Comparison of ENCODE assay signal across 29 cellular contexts in the genomic region with DNA sequence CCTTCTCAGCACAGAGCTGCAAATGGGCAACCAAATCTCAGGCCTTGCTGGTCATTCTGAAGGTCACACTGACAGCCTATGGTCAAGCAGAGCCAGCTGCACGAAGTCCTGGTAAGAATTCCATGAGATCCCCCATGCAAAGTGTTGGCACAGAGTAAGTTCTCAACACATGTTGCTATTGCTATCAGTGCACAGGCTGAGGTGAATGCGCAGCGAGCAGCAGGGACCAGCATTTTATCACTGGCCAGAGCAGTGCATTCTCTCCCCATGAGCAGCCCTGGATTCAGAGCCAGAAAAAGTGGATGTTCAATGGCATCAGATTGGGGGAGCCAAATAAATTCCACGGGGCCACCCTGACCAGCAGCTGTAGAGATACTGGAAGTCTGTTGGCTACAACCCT.
"Had no signal": no experiment of that assay in that cellular context is flagged by ENCODE, and none has a peak within 500 bp of the region (broad histone marks: within the 10 kb centered on the region; RNA-seq: fewer than 3 reads in every experiment).

No MANE protein-coding gene starts in this region.

- H3K27me3 Mint-ChIP-seq: activated B cell treated with CpG ODN at 0.5 μM for 24 hours, T-helper 17 cell had no signal

- H3K4me1 ChIP-seq: gastroesophageal sphincter had no signal

- H3K27me3 ChIP-seq: brain microvascular endothelial cell, esophagus squamous epithelium, gastroesophageal sphincter had no signal

- H3K9me3 ChIP-seq: esophagus squamous epithelium, gastroesophageal sphincter had no signal

- H3K36me3 ChIP-seq: brain microvascular endothelial cell, esophagus squamous epithelium, gastroesophageal sphincter, WERI-Rb-1 had no signal

- ATAC-seq: activated CD4-positive, CD25-positive, alpha-beta regulatory T cell treated with anti-CD3 and anti-CD28 coated beads, Interleukin-2, amount 50 U/mL, for 24 hours; activated T-cell treated with anti-CD3 and anti-CD28 coated beads, Interleukin-2, amount 50 U/mL, for 4 hours; activated T-helper 17 cell treated with anti-CD3 and anti-CD28 coated beads, Interleukin-2, amount 50 U/mL, for 72 hours; effector memory CD8-positive, alpha-beta T cell; gastroesophageal sphincter; T-helper 17 cell had no signal

- H3K4me3 Mint-ChIP-seq: activated B cell treated with CpG ODN at 0.5 μM for 24 hours; activated naive CD8-positive, alpha-beta T cell; activated T-cell treated with anti-CD3 and anti-CD28 coated beads, Interleukin-2, amount 50 U/mL, for 4 hours; activated T-helper 17 cell treated with anti-CD3 and anti-CD28 coated beads, Interleukin-2, amount 50 U/mL, for 72 hours; effector memory CD8-positive, alpha-beta T cell; T-helper 17 cell; T-helper 2 cell treated with Interferon-gamma antibody and Interleukin-4, amounts not matched to agents 5 μg/mL and 100 μg/mL, for 36 hours had no signal

- DNase-seq: activated B cell treated with CpG ODN at 0.5 μM for 24 hours; activated CD4-positive, alpha-beta T cell treated with anti-CD3 and anti-CD28 coated beads for 48 hours; activated CD4-positive, alpha-beta T cell treated with anti-CD3 and anti-CD28 coated beads, Interleukin-2, amount 50 U/mL, for 1 hour; activated CD4-positive, alpha-beta T cell treated with anti-CD3 and anti-CD28 coated beads, Interleukin-2, amount 50 U/mL, for 48 hours; activated effector memory CD4-positive, alpha-beta T cell treated with Interleukin-2 at 50 U/mL for 16 hours; activated gamma-delta T cell treated with Interleukin-2 at 50 U/mL for 16 hours; activated naive CD4-positive, alpha-beta T cell treated with anti-CD3 and anti-CD28 coated beads, Interleukin-2, amount 50 U/mL, for 16 hours; activated naive CD4-positive, alpha-beta T cell treated with Interleukin-2 at 50 U/mL for 16 hours; activated T-cell treated with anti-CD3 and anti-CD28 coated beads, Interleukin-2, amount 50 U/mL, for 4 hours; amniotic stem cell; anterior cingulate cortex; brain microvascular endothelial cell; caudate nucleus; cortex of kidney; dermis blood vessel endothelial cell; effector CD4-positive, alpha-beta T cell; effector memory CD8-positive, alpha-beta T cell; erythroblast; esophagus squamous epithelium; foreskin melanocyte; T-helper 1 cell; T-helper 17 cell; T1000; WERI-Rb-1 had no signal

- H3K27ac Mint-ChIP-seq: activated B cell treated with CpG ODN at 0.5 μM for 24 hours; activated naive CD8-positive, alpha-beta T cell; activated T-helper 17 cell treated with anti-CD3 and anti-CD28 coated beads, Interleukin-2, amount 50 U/mL, for 72 hours; T-helper 2 cell treated with Interferon-gamma antibody and Interleukin-4, amounts not matched to agents 5 μg/mL and 100 μg/mL, for 36 hours had no signal

- H3K4me3 ChIP-seq: esophagus squamous epithelium, gastroesophageal sphincter had no signal

- H3K27ac ChIP-seq: brain microvascular endothelial cell, esophagus squamous epithelium, gastroesophageal sphincter, WERI-Rb-1 had no signal

- H3K9me3 Mint-ChIP-seq: activated B cell treated with CpG ODN at 0.5 μM for 24 hours; activated T-cell treated with anti-CD3 and anti-CD28 coated beads, Interleukin-2, amount 50 U/mL, for 4 hours; activated T-helper 17 cell treated with anti-CD3 and anti-CD28 coated beads, Interleukin-2, amount 50 U/mL, for 72 hours; effector memory CD8-positive, alpha-beta T cell had no signal
